20 cellular contexts compared by ENCODE assay signal in the genomic region with DNA sequence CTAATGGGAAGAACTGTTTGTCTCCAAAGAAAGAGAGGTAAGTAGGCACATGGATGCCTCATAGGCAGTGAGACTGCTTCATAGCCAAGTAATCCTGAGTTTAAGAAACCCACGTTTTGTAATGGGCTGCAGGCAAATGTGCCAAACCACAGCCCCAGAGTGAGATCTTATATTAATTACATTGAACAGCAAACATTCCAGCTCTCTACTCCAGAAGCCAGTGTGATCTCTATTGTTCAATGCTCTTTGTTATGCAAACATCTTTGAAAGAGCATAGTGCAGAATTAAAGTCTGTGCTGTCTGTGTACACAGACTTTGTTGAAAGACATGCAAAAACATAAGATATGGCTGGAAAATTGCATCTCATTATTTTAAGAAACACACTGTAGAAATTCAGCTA.
"Had no signal": no experiment of that assay in that cellular context is flagged by ENCODE, and none has a peak within 500 bp of the region (broad histone marks: within the 10 kb centered on the region; RNA-seq: fewer than 3 reads in every experiment).

No MANE protein-coding gene starts in this region.

- H3K27ac ChIP-seq: brain microvascular endothelial cell, sigmoid colon, spleen, thyroid gland, WERI-Rb-1 had no signal

- H3K4me3 ChIP-seq: sigmoid colon, spleen, thyroid gland had no signal

- H3K9me3 Mint-ChIP-seq: nephron progenitor cell had no signal

- FAIRE-seq: endothelial cell of umbilical vein had no signal

- H3K4me1 Mint-ChIP-seq: activated CD4-positive, alpha-beta T cell treated with anti-CD3 and anti-CD28 coated beads for 36 hours; central memory CD8-positive, alpha-beta T cell had no signal

- ATAC-seq: activated CD4-positive, alpha-beta T cell treated with anti-CD3 and anti-CD28 coated beads for 36 hours; activated CD8-positive, alpha-beta T cell treated with anti-CD3 and anti-CD28 coated beads, Interleukin-2, amount 10 ng/mL, durations not matched to agents 7 days and 5 days; activated naive CD4-positive, alpha-beta T cell treated with anti-CD3 and anti-CD28 coated beads, Interleukin-2, amount 50 U/mL, for 72 hours; activated T-cell treated with anti-CD3 and anti-CD28 coated beads, Interleukin-2, amount 50 U/mL, for 72 hours had no signal

- H3K36me3 Mint-ChIP-seq: activated naive CD4-positive, alpha-beta T cell treated with anti-CD3 and anti-CD28 coated beads, Interleukin-2, amount 50 U/mL, for 72 hours had no signal

- H3K9me3 ChIP-seq: sigmoid colon, spleen, thyroid gland had no signal

- DNase-seq: activated CD4-positive, alpha-beta T cell treated with anti-CD3 and anti-CD28 coated beads for 36 hours; activated CD8-positive, alpha-beta memory T cell treated with anti-CD3 and anti-CD28 coated beads, Interleukin-2, amount 50 U/mL, for 4 hours; activated CD8-positive, alpha-beta T cell treated with anti-CD3 and anti-CD28 coated beads, Interleukin-2, amount 10 ng/mL, durations not matched to agents 7 days and 5 days; activated gamma-delta T cell; activated T-cell treated with anti-CD3 and anti-CD28 coated beads, Interleukin-2, amount 50 U/mL, for 72 hours; brain microvascular endothelial cell; cortex of kidney; effector CD4-positive, alpha-beta T cell; foreskin fibroblast; glutamatergic neuron; nephron progenitor cell; sigmoid colon; spleen; stimulated activated CD4-positive, alpha-beta T cell treated with anti-CD3 and anti-CD28 coated beads, Interleukin-1b, Interleukin-23, amount 100 ng/mL, for 48 hours; thyroid gland; WERI-Rb-1 had no signal

- H3K27me3 ChIP-seq: brain microvascular endothelial cell, sigmoid colon, spleen, thyroid gland had no signal

- H3K27ac Mint-ChIP-seq: activated CD4-positive, alpha-beta T cell treated with anti-CD3 and anti-CD28 coated beads for 36 hours; activated CD8-positive, alpha-beta T cell treated with anti-CD3 and anti-CD28 coated beads, Interleukin-2, amount 10 ng/mL, durations not matched to agents 7 days and 5 days; activated naive CD4-positive, alpha-beta T cell treated with anti-CD3 and anti-CD28 coated beads, Interleukin-2, amount 50 U/mL, for 72 hours; activated T-cell treated with anti-CD3 and anti-CD28 coated beads, Interleukin-2, amount 50 U/mL, for 72 hours; nephron progenitor cell; T-helper 1 cell treated with Interleukin-12 subunit alpha and Interleukin-12 subunit beta and Interleukin-4 antibody, amounts not matched to agents 30 μg/mL and 1 μg/mL, for 36 hours had no signal

- H3K36me3 ChIP-seq: brain microvascular endothelial cell, sigmoid colon, spleen, thyroid gland, WERI-Rb-1 had no signal

- H3K4me3 Mint-ChIP-seq: activated CD4-positive, alpha-beta T cell treated with anti-CD3 and anti-CD28 coated beads for 36 hours; activated CD8-positive, alpha-beta T cell treated with anti-CD3 and anti-CD28 coated beads, Interleukin-2, amount 10 ng/mL, durations not matched to agents 7 days and 5 days; activated T-cell treated with anti-CD3 and anti-CD28 coated beads, Interleukin-2, amount 50 U/mL, for 72 hours; central memory CD8-positive, alpha-beta T cell; nephron progenitor cell; T-helper 1 cell treated with Interleukin-12 subunit alpha and Interleukin-12 subunit beta and Interleukin-4 antibody, amounts not matched to agents 30 μg/mL and 1 μg/mL, for 36 hours had no signal

- H3K27me3 Mint-ChIP-seq: activated CD4-positive, alpha-beta T cell treated with anti-CD3 and anti-CD28 coated beads for 36 hours; central memory CD8-positive, alpha-beta T cell had no signal

- H3K4me1 ChIP-seq: sigmoid colon, spleen, thyroid gland had no signal
